In genomic region chr7:67455508-67455907, GRCh38 we compare ENCODE assay signal across 1 cellular context.
TF ChIP-seq lines count a peak whose summit lies in the region.

No MANE protein-coding gene starts in this region.

TF ChIP-seq in K562, 482 proteins besides CTCF, POLR2A, EP300 and RAD21 (continued from another document):
- no peak for TF ChIP-seq SFPQ (IDR thresholded peaks at IDR 0.05; ENCODE audit: low read depth, low read length)
- TF ChIP-seq SAFB2 (IDR thresholded peaks at IDR 0.05; ENCODE audit: borderline replicate concordance, low read depth, low read length, severe bottlenecking) = no peak
